ENCODE assay signal across 28 cellular contexts in genomic region chr1:91948097-91948496, GRCh38. TPM values are rescaled to one million over a fixed set of nuclear protein-coding genes. Genes with fewer than 3 reads are reported as not detected.
A peak's percentile ranks its signal among the peaks of the same experiment; 100 is the strongest.
DNase-seq lines count a peak whose midpoint lies in the region; ATAC-seq, FAIRE-seq and TF ChIP-seq lines count a peak whose summit lies in the region.
"Had no signal": no experiment of that assay in that cellular context is flagged by ENCODE, and none has a peak within 500 bp of the region (broad histone marks: within the 10 kb centered on the region; RNA-seq: fewer than 3 reads in every experiment).

No MANE protein-coding gene starts in this region.

- no peaks in the 10 kb centered on the region for H3K36me3 Mint-ChIP-seq in activated naive CD8-positive, alpha-beta T cell
- no peaks in the 10 kb centered on the region for H3K36me3 Mint-ChIP-seq in activated naive CD8-positive, alpha-beta T cell treated with anti-CD3 and anti-CD28 coated beads for 36 hours

- H3K4me2 ChIP-seq in OCI-LY3 (ENCODE audit: low read length): peak overlapping the region; percentile 56
- H3K4me2 ChIP-seq in GM12878 (ENCODE audit: control insufficient read depth, insufficient read depth): no peak overlapping the region
- H3K4me2 ChIP-seq in trophoblast cell (ENCODE audit: low read length): no peak overlapping the region
- H3K4me2 ChIP-seq: SK-N-SH had no signal

- H3K4me1 ChIP-seq in OCI-LY3 (ENCODE audit: low read length) (peaks cover 12% of the 10 kb centered on the region), GM12878 (ENCODE audit: control insufficient read depth, insufficient read depth, low read length) (no peaks in the 10 kb centered on the region), trophoblast cell (ENCODE audit: control insufficient read depth in 1 of 2, insufficient read depth in 2 of 2, low read length in 2 of 2) (no peaks in the 10 kb centered on the region)
- H3K4me1 ChIP-seq: Caco-2, esophagus squamous epithelium, psoas muscle, stomach, vagina had no signal

- RAD21 ChIA-PET in GM12878 (lab: Charles Lee; ENCODE audit: unreplicated experiment): no interaction called here

- no peak for FAIRE-seq in GM12878 (lab: Jason Lieb, UNC)
- FAIRE-seq: GM12892, islet of Langerhans, TTC549 had no signal

- no peak for TF ChIP-seq RAD21 in GM12878 (IDR thresholded peaks at IDR 0.05; ENCODE audit: insufficient read depth, low read depth, low read length)

- H3K79me2 ChIP-seq in OCI-LY3 (ENCODE audit: low read length): no peaks in the 10 kb centered on the region
- H3K79me2 ChIP-seq in GM12878 (ENCODE audit: control insufficient read depth, insufficient read depth, low read length): no peaks in the 10 kb centered on the region
- no peaks in the 10 kb centered on the region for H3K79me2 ChIP-seq in trophoblast cell (ENCODE audit: control insufficient read depth, insufficient read depth, low read length, poor library complexity)

- H3K36me3 ChIP-seq in OCI-LY3 (replicated peaks; ENCODE audit: low read depth, low read length) (no peaks in the 10 kb centered on the region), GM12878 (ENCODE audit: control insufficient read depth in 2 of 2, insufficient read depth in 2 of 2, low read length in 1 of 2) (no peaks in the 10 kb centered on the region), trophoblast cell (ENCODE audit: control insufficient read depth in 1 of 2, insufficient read depth in 2 of 2, low read length in 2 of 2) (no peaks in the 10 kb centered on the region)
- H3K36me3 ChIP-seq: esophagus squamous epithelium, stomach, vagina had no signal

- H3K9me3 ChIP-seq in OCI-LY3 (ENCODE audit: insufficient read depth, low read length) (no peaks in the 10 kb centered on the region), GM12878 (replicated peaks; ENCODE audit: control insufficient read depth, insufficient read depth, low read length) (no peaks in the 10 kb centered on the region), trophoblast cell (ENCODE audit: insufficient read depth, low read depth, low read length) (no peaks in the 10 kb centered on the region)
- H3K9me3 ChIP-seq: Caco-2, esophagus squamous epithelium, psoas muscle, SK-N-SH, stomach, vagina had no signal

- POLR2A ChIA-PET in GM12878 (lab: Charles Lee): no interaction called here

- no peak for DNase-seq in activated naive CD8-positive, alpha-beta T cell treated with anti-CD3 and anti-CD28 coated beads for 36 hours
- DNase-seq in GM12878 (ENCODE audit: low read depth, low spot score) (no peak), trophoblast cell (no peak), SHP77 (lab: John Stamatoyannopoulos, UW) (no peak), NCI-H446 treated with DMSO at 0.1 percent for 48 hours (lab: John Stamatoyannopoulos, UW) (no peak)
- no peak for DNase-seq in activated CD4-positive, CD25-positive, alpha-beta regulatory T cell treated with anti-CD3 and anti-CD28 coated beads, Interleukin-2, amount 50 U/mL, for 72 hours
- DNase-seq: activated CD8-positive, alpha-beta memory T cell treated with anti-CD3 and anti-CD28 coated beads for 24 hours; activated naive CD4-positive, alpha-beta T cell treated with anti-CD3 and anti-CD28 coated beads, Interleukin-2, amount 50 U/mL, for 16 hours; Caco-2; dorsolateral prefrontal cortex; esophagus squamous epithelium; glutamatergic neuron; mammary epithelial cell; NCI-H2081; NCI-H69; psoas muscle; SK-N-SH; stomach had no signal

- peak; percentile 60 for ATAC-seq in GM12878
- ATAC-seq: HCT116, psoas muscle had no signal

- H3K23ac ChIP-seq in trophoblast cell (ENCODE audit: low read length): no peak overlapping the region

- no peak overlapping the region for H2BK12ac ChIP-seq in trophoblast cell (ENCODE audit: low read length)

- H2AK5ac ChIP-seq in trophoblast cell (ENCODE audit: low read length): no peak overlapping the region

- H3K4me3 Mint-ChIP-seq in activated naive CD8-positive, alpha-beta T cell: peak overlapping the region; percentile 55
- no peak overlapping the region for H3K4me3 Mint-ChIP-seq in activated naive CD8-positive, alpha-beta T cell treated with anti-CD3 and anti-CD28 coated beads for 36 hours

- H4K12ac ChIP-seq in trophoblast cell (ENCODE audit: low read depth, low read length): no peak overlapping the region

- H3K14ac ChIP-seq in trophoblast cell (ENCODE audit: low read length): no peak overlapping the region

- TF ChIP-seq EP300 in GM12878 (IDR thresholded peaks at IDR 0.05; ENCODE audit: borderline replicate concordance in 1 of 2, control insufficient read depth in 1 of 2, low read depth in 2 of 2, low read length in 2 of 2): no peak

- in situ Hi-C loops in GM12878 (cut with MboI): no loop called here

- no peak for TF ChIP-seq CTCF in OCI-LY3 (IDR thresholded peaks at IDR 0.05; ENCODE audit: low read depth, low read length)
- TF ChIP-seq CTCF in GM12878 (IDR thresholded peaks at IDR 0.05 in 2 of 3, conservative IDR thresholded peaks at IDR 0.05 in 1 of 3; ENCODE audit: control insufficient read depth in 2 of 3, extremely low read depth in 1 of 3, insufficient read depth in 1 of 3, low read depth in 3 of 3, low read length in 3 of 3): no peak

- H2BK5ac ChIP-seq in trophoblast cell (ENCODE audit: low read depth, low read length, poor library complexity): no peak overlapping the region

- no peak overlapping the region for H2BK120ac ChIP-seq in trophoblast cell (ENCODE audit: insufficient read depth, low read length, poor library complexity)

- H3K18ac ChIP-seq in trophoblast cell (ENCODE audit: low read length): no peak overlapping the region

- CTCF ChIA-PET in GM12878 (lab: Yijun Ruan, JAX): no interaction called here

- peaks cover 8% of the 10 kb centered on the region for H3K9me3 Mint-ChIP-seq in activated naive CD8-positive, alpha-beta T cell (ENCODE audit: low read depth)
- H3K9me3 Mint-ChIP-seq in activated naive CD8-positive, alpha-beta T cell treated with anti-CD3 and anti-CD28 coated beads for 36 hours: peaks cover 6% of the 10 kb centered on the region

- no peak for TF ChIP-seq POLR2A in GM12878 (IDR thresholded peaks at IDR 0.05; ENCODE audit: low read depth, low read length)

- H3K9ac ChIP-seq in OCI-LY3 (ENCODE audit: low read length): no peak overlapping the region
- no peak overlapping the region for H3K9ac ChIP-seq in GM12878 (ENCODE audit: control insufficient read depth, insufficient read depth, low read length)
- H3K9ac ChIP-seq in trophoblast cell (ENCODE audit: low read length): no peak overlapping the region
- H3K9ac ChIP-seq: SK-N-SH had no signal

- peaks cover 10% of the 10 kb centered on the region for H3K4me1 Mint-ChIP-seq in activated naive CD8-positive, alpha-beta T cell (ENCODE audit: low read depth)
- peaks cover 11% of the 10 kb centered on the region for H3K4me1 Mint-ChIP-seq in activated naive CD8-positive, alpha-beta T cell treated with anti-CD3 and anti-CD28 coated beads for 36 hours

- H3K27me3 ChIP-seq in OCI-LY3 (ENCODE audit: low read depth, low read length): no peaks in the 10 kb centered on the region
- H3K27me3 ChIP-seq in GM12878 (replicated peaks in 1 of 2; ENCODE audit: control insufficient read depth in 2 of 2, insufficient read depth in 2 of 2, low read length in 1 of 2): no peaks in the 10 kb centered on the region
- no peaks in the 10 kb centered on the region for H3K27me3 ChIP-seq in trophoblast cell (ENCODE audit: insufficient read depth, low read length)
- H3K27me3 ChIP-seq: dorsolateral prefrontal cortex, esophagus squamous epithelium, stomach, vagina had no signal

- no TSS peak for BruUV-seq in GM12878 (replicated peaks; lab: Mats Ljungman, UMichigan)

- no peak overlapping the region for H4K91ac ChIP-seq in trophoblast cell (ENCODE audit: low read depth, low read length)

- H4K20me1 ChIP-seq in OCI-LY3 (ENCODE audit: insufficient read depth, low read length) (no peaks in the 10 kb centered on the region), GM12878 (ENCODE audit: control insufficient read depth, insufficient read depth) (no peaks in the 10 kb centered on the region)

- intact Hi-C loops in GM12878 (cut with micrococcal nuclease; ENCODE audit: unreplicated experiment): no loop called here

- H3K4me3 ChIP-seq in OCI-LY3 (ENCODE audit: low read length) (peak overlapping the region; percentile 21), GM12878 (no peak overlapping the region), trophoblast cell (ENCODE audit: low read depth, low read length) (no peak overlapping the region)
- H3K4me3 ChIP-seq: dorsolateral prefrontal cortex, esophagus squamous epithelium, psoas muscle, stomach, vagina had no signal

- 44% methylated on average over 4 of the region's 4 CpGs for WGBS in GM12878 (ENCODE audit: insufficient coverage, insufficient replicate concordance, low lambda C conversion rate, missing lambda C conversion rate)
- WGBS in trophoblast cell (ENCODE audit: extremely low coverage, insufficient coverage, insufficient read length): no CpG with 5 or more reads among the region's 4 CpGs

- H3K27ac Mint-ChIP-seq in activated naive CD8-positive, alpha-beta T cell: no peak overlapping the region
- no peak overlapping the region for H3K27ac Mint-ChIP-seq in activated naive CD8-positive, alpha-beta T cell treated with anti-CD3 and anti-CD28 coated beads for 36 hours

- H3K27ac ChIP-seq in OCI-LY3 (ENCODE audit: low read length) (no peak overlapping the region), GM12878 (ENCODE audit: control insufficient read depth, insufficient read depth) (no peak overlapping the region), trophoblast cell (ENCODE audit: low read depth, low read length) (no peak overlapping the region)
- H3K27ac ChIP-seq: dorsolateral prefrontal cortex, esophagus squamous epithelium, psoas muscle, vagina had no signal

- H3K4ac ChIP-seq in trophoblast cell (ENCODE audit: low read depth, low read length): no peak overlapping the region

- H2AFZ ChIP-seq in OCI-LY3 (ENCODE audit: low read depth, low read length) (no peak overlapping the region), GM12878 (ENCODE audit: control insufficient read depth, low read depth, low read length) (no peak overlapping the region), trophoblast cell (ENCODE audit: insufficient read depth, low read length, poor library complexity) (no peak overlapping the region)

- H3K27me3 Mint-ChIP-seq in activated naive CD8-positive, alpha-beta T cell: no peaks in the 10 kb centered on the region
- peaks cover 3% of the 10 kb centered on the region for H3K27me3 Mint-ChIP-seq in activated naive CD8-positive, alpha-beta T cell treated with anti-CD3 and anti-CD28 coated beads for 36 hours

- H3K79me1 ChIP-seq in trophoblast cell (ENCODE audit: low read length): no peaks in the 10 kb centered on the region

- H4K8ac ChIP-seq in trophoblast cell (ENCODE audit: low read depth, low read length): no peak overlapping the region

- SMC1A ChIA-PET in GM12878 (lab: Charles Lee; ENCODE audit: uncharacterized antibody, unreplicated experiment): no interaction called here

RNA-seq across cellular contexts. Expression of gene BRDT, which starts 1.1 kb away (rescaled TPM):
- total RNA-seq in activated naive CD8-positive, alpha-beta T cell treated with anti-CD3 and anti-CD28 coated beads for 36 hours: not detected
- total RNA-seq in GM12878 (2013; cell fraction: nucleolus; rRNA removed): not detected in 2 replicates
- total RNA-seq in GM12878 (2014; rRNA removed) (0.11 TPM in 1 of 2 replicates, not detected in the other), GM12878 (2014; rRNA removed; fragmentation: Illumina TruSeq; extraction: Trizol) (not detected in 2 replicates), GM12878 (2021) (not detected in 2 replicates)
- polyA plus RNA-seq in GM12878 (2011; ENCODE audit: low read depth): not detected
- polyA plus RNA-seq in GM12878 (2011; rRNA removed) (not detected in 2 replicates), GM12878 (2014; fragmentation: Illumina TruSeq; extraction: Trizol) (not detected in 2 replicates), GM12878 (2014; fragmentation: Nextera tagmentation; extraction: Ambion mirVana) (under 1 TPM in 1 of 2 experiments, not detected in 1; 0.02 TPM), GM12878 (2014; rRNA removed) (not detected in 2 replicates), GM12878 (2016; fragmentation: Nextera tagmentation; extraction: Ambion mirVana) (not detected)
- polyA plus RNA-seq in GM12878 (2011; cell fraction: cytosol; rRNA removed): not detected in 2 replicates
- not detected in 2 replicates for polyA plus RNA-seq in GM12878 (2011; cell fraction: nucleus; rRNA removed)
- polyA plus RNA-seq in GM12878 (2012): not detected in 2 replicates
- polyA minus RNA-seq in GM12878 (2011; rRNA and poly(A)+ RNA removed): not detected in 2 replicates
- not detected in 2 replicates for polyA minus RNA-seq in GM12878 (2011; cell fraction: cytosol; rRNA and poly(A)+ RNA removed)
- polyA minus RNA-seq in GM12878 (2011; cell fraction: nucleus; rRNA and poly(A)+ RNA removed): not detected in 2 replicates
- polyA plus RNA-seq in trophoblast cell (2013): not detected in 2 replicates
- total RNA-seq: Caco-2, esophagus squamous epithelium, G401, mammary epithelial cell, psoas muscle, stomach, vagina had no signal
- polyA plus RNA-seq: AG04450, mammary epithelial cell, neural cell, psoas muscle, SK-N-SH, stomach had no signal
